Comparison of ENCODE assay signal across 8 cellular contexts in the genomic region with DNA sequence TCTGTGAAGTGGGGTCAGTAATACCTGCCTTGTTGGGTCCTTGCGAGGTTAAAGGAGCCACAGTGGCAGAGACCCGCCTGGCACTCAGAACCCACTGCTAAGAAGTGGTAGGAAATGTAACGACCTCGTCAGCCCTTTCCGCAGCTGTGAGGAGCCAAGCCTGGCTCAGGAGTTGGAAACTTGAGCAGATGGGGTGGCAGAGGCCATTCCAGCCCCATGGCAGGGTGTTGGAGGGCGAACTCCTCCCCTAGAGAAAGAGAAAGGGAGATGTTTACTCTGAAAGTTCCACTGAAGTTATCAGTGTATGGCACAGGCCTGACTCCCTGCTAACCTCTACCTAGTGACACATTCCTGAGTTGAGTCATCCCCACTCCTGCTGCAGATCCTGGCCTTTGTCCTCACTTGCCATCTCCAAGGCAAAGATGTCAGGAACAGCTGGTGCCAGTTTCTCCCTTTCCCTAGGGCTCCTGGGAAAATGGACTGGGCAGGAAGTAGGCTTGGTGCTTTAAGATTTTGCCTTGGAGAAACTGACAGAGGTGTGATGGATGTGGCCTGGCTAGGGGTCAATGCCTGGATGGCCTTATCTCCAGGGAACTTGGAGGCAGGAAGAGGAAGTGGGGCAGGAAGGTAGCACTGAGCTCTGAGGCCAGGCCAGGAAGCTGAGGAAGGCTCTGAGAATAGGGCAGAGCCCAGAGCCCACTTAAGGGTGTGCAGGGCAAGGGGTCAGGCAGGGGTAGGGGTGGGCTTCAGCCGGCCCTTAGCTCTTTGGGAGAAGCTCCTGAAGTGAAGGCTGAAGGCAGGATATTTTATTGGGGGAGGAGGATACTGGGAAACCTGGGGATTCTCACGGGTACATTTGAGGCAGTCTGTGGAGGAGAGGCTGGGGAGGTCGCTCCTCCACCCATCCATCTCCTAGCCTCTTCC. TPM values are rescaled to one million over a fixed set of nuclear protein-coding genes. Genes with fewer than 3 reads are reported as not detected.
DNase-seq lines count a peak whose midpoint lies in the region; ATAC-seq and TF ChIP-seq lines count a peak whose summit lies in the region.

No MANE protein-coding gene starts in this region.

- DNase-seq in A673 (ENCODE audit: low spot score) (no peak), foreskin keratinocyte (peak; percentile 75 to 81), GM19238 (ENCODE audit: insufficient read length, low spot score) (no peak), NCI-H524 (lab: John Stamatoyannopoulos, UW) (no peak)
- no peak for DNase-seq in activated T-cell treated with anti-CD3 and anti-CD28 coated beads, Interleukin-2, amount 50 U/mL, for 4 hours

- H3K27me3 ChIP-seq in A673 (replicated peaks; ENCODE audit: insufficient read depth, low read depth, low read length, poor library complexity) (no peaks in the 10 kb centered on the region), foreskin keratinocyte (no peaks in the 10 kb centered on the region), parathyroid adenoma (ENCODE audit: control insufficient read depth, insufficient read depth, low read length) (no peaks in the 10 kb centered on the region)

- H3K27ac ChIP-seq in A673 (ENCODE audit: low read depth, low read length, poor library complexity, severe bottlenecking): no peak overlapping the region
- peak overlapping the region; percentile 38 for H3K27ac ChIP-seq in foreskin keratinocyte
- H3K27ac ChIP-seq in parathyroid adenoma: peak overlapping the region; percentile 65

- CTCF ChIA-PET in A673 (lab: Charles Lee): no interaction called here

- ATAC-seq in GM18867 (IDR thresholded peaks at IDR 0.05; ENCODE audit: unreplicated experiment): peak; percentile 38
- ATAC-seq in HG03460 (IDR thresholded peaks at IDR 0.05; ENCODE audit: unreplicated experiment): peak; percentile 52
- peak; percentile 79 to 82 for ATAC-seq in activated T-cell treated with anti-CD3 and anti-CD28 coated beads, Interleukin-2, amount 50 U/mL, for 4 hours
- peak; percentile 90 for ATAC-seq in foreskin keratinocyte

- peaks cover 12% of the 10 kb centered on the region for H3K36me3 Mint-ChIP-seq in activated T-cell treated with anti-CD3 and anti-CD28 coated beads, Interleukin-2, amount 50 U/mL, for 4 hours (ENCODE audit: insufficient read depth)

- H3K9me3 ChIP-seq in A673 (ENCODE audit: low read depth, low read length, poor library complexity, severe bottlenecking): no peaks in the 10 kb centered on the region
- no peaks in the 10 kb centered on the region for H3K9me3 ChIP-seq in parathyroid adenoma (ENCODE audit: control insufficient read depth, low read length)

- H3K9me3 Mint-ChIP-seq in activated T-cell treated with anti-CD3 and anti-CD28 coated beads, Interleukin-2, amount 50 U/mL, for 4 hours: no peaks in the 10 kb centered on the region

- peak overlapping the region; percentile 32 for H3K4me2 ChIP-seq in parathyroid adenoma (ENCODE audit: low read length)

- no TSS peak for BruUV-seq in A673 (replicated peaks; lab: Mats Ljungman, UMichigan)

- H3K36me3 ChIP-seq in A673 (ENCODE audit: insufficient read depth, low read length, poor library complexity, severe bottlenecking) (no peaks in the 10 kb centered on the region), parathyroid adenoma (ENCODE audit: control insufficient read depth, insufficient read depth, low read length) (no peaks in the 10 kb centered on the region)

- peaks cover 15% of the 10 kb centered on the region for H3K79me2 ChIP-seq in parathyroid adenoma

- peaks cover 49% of the 10 kb centered on the region for H3K4me1 Mint-ChIP-seq in activated T-cell treated with anti-CD3 and anti-CD28 coated beads, Interleukin-2, amount 50 U/mL, for 4 hours (ENCODE audit: low read depth)

- no peak overlapping the region for H3K9ac ChIP-seq in parathyroid adenoma

- peaks cover 24% of the 10 kb centered on the region for H3K4me1 ChIP-seq in A673 (ENCODE audit: insufficient read depth, low read length, poor library complexity, severe bottlenecking)
- H3K4me1 ChIP-seq in foreskin keratinocyte: peaks cover 14% of the 10 kb centered on the region
- peaks cover 7% of the 10 kb centered on the region for H3K4me1 ChIP-seq in parathyroid adenoma

- H3K27me3 Mint-ChIP-seq in activated T-cell treated with anti-CD3 and anti-CD28 coated beads, Interleukin-2, amount 50 U/mL, for 4 hours (ENCODE audit: low read depth): no peaks in the 10 kb centered on the region

- POLR2A ChIA-PET in A673 (lab: Charles Lee; ENCODE audit: low non-redundant PET): no interaction called here

- H2AFZ ChIP-seq in parathyroid adenoma: peak overlapping the region; percentile 39

- TF ChIP-seq CTCF in A673 (conservative IDR thresholded peaks at IDR 0.05; ENCODE audit: low read depth, low read length): no peak
- no peak for TF ChIP-seq CTCF in foreskin keratinocyte (conservative IDR thresholded peaks at IDR 0.05)
- TF ChIP-seq CTCF in parathyroid adenoma (IDR thresholded peaks at IDR 0.05): no peak

- peak overlapping the region; percentile 84 for H3K4me3 Mint-ChIP-seq in activated T-cell treated with anti-CD3 and anti-CD28 coated beads, Interleukin-2, amount 50 U/mL, for 4 hours

- intact Hi-C loops in A673 (cut with micrococcal nuclease; ENCODE audit: unreplicated experiment): no loop called here

- H3K4me3 ChIP-seq in A673 (ENCODE audit: low read depth, low read length, poor library complexity, severe bottlenecking) (peak overlapping the region; percentile 37), parathyroid adenoma (ENCODE audit: low read depth, low read length) (peak overlapping the region; percentile 12)

RNA-seq across cellular contexts. Expression of a gene that starts 0.9 kb away (rescaled TPM):
- total RNA-seq in A673 (2021) (2.1 and 3.8 TPM in 2 replicates), foreskin keratinocyte (0.99 and 1.6 TPM in 2 replicates)
- 10 to 100 TPM in 1 of 3 donors, 1 to 10 TPM in 2; 7.3 to 12.1 (median 9.3) TPM for total RNA-seq in activated T-cell treated with anti-CD3 and anti-CD28 coated beads, Interleukin-2, amount 50 U/mL, for 4 hours
- polyA plus RNA-seq in foreskin keratinocyte: 5.3 and 6.3 TPM in 2 replicates

RNA-seq across cellular contexts. Expression of a gene that starts 7.7 kb away (rescaled TPM):
- total RNA-seq in A673 (2021) (not detected in 2 replicates), foreskin keratinocyte (93.1 and 116 TPM in 2 replicates)
- total RNA-seq in activated T-cell treated with anti-CD3 and anti-CD28 coated beads, Interleukin-2, amount 50 U/mL, for 4 hours: 10 to 100 TPM; 64.6 to 75.9 (median 71.2) TPM
- 286 and 294 TPM in 2 replicates for polyA plus RNA-seq in foreskin keratinocyte

RNA-seq across cellular contexts. Expression of a gene that starts 10.4 kb away (rescaled TPM):
- total RNA-seq in A673 (2021) (78.5 and 99.1 TPM in 2 replicates), foreskin keratinocyte (164 and 177 TPM in 2 replicates)
- total RNA-seq in activated T-cell treated with anti-CD3 and anti-CD28 coated beads, Interleukin-2, amount 50 U/mL, for 4 hours: 100 to 1,000 TPM in 1 of 3 donors, 10 to 100 TPM in 2; 87.8 to 108 (median 94.0) TPM
- polyA plus RNA-seq in foreskin keratinocyte: 231 and 251 TPM in 2 replicates

RNA-seq across cellular contexts. Expression of a gene that starts 17.4 kb away (rescaled TPM):
- total RNA-seq in A673 (2021) (6.4 and 6.6 TPM in 2 replicates), foreskin keratinocyte (8.1 and 8.8 TPM in 2 replicates)
- total RNA-seq in activated T-cell treated with anti-CD3 and anti-CD28 coated beads, Interleukin-2, amount 50 U/mL, for 4 hours: 10 to 100 TPM in 2 of 3 donors, 1 to 10 TPM in 1; 9.7 to 11.9 (median 10.5) TPM
- 12.7 and 12.8 TPM in 2 replicates for polyA plus RNA-seq in foreskin keratinocyte

RNA-seq across cellular contexts. Expression of a gene that starts 23.8 kb away (rescaled TPM):
- total RNA-seq in A673 (2021) (60.5 and 61.8 TPM in 2 replicates), foreskin keratinocyte (36.2 and 36.8 TPM in 2 replicates)
- total RNA-seq in activated T-cell treated with anti-CD3 and anti-CD28 coated beads, Interleukin-2, amount 50 U/mL, for 4 hours: 10 to 100 TPM; 20.8 to 24.0 (median 22.1) TPM
- polyA plus RNA-seq in foreskin keratinocyte: 24.9 and 27.2 TPM in 2 replicates

Comparison
In these comparisons a context has a peak if more than half of its experiments do, and no peak if none do; other contexts are left out.
1. DNase-seq: peak in foreskin keratinocyte (2 of 2); none in A673 (single experiment), activated T-cell treated with anti-CD3 and anti-CD28 coated beads, Interleukin-2, amount 50 U/mL, for 4 hours (single experiment), GM19238 (single experiment) and NCI-H524 (0 of 2).
2. ATAC-seq: peak in every context shown above with its lines; median percentile 90 in foreskin keratinocyte; 80 in activated T-cell treated with anti-CD3 and anti-CD28 coated beads, Interleukin-2, amount 50 U/mL, for 4 hours; 52 in HG03460; 38 in GM18867.
3. RNA of a gene that starts 7.7 kb away (total RNA-seq): 93.1 to 116 TPM in foreskin keratinocyte and 64.6 to 75.9 TPM in activated T-cell treated with anti-CD3 and anti-CD28 coated beads, Interleukin-2, amount 50 U/mL, for 4 hours; not detected in A673; every median in the first group is over 10 times any median in the second.